In the genomic region with DNA sequence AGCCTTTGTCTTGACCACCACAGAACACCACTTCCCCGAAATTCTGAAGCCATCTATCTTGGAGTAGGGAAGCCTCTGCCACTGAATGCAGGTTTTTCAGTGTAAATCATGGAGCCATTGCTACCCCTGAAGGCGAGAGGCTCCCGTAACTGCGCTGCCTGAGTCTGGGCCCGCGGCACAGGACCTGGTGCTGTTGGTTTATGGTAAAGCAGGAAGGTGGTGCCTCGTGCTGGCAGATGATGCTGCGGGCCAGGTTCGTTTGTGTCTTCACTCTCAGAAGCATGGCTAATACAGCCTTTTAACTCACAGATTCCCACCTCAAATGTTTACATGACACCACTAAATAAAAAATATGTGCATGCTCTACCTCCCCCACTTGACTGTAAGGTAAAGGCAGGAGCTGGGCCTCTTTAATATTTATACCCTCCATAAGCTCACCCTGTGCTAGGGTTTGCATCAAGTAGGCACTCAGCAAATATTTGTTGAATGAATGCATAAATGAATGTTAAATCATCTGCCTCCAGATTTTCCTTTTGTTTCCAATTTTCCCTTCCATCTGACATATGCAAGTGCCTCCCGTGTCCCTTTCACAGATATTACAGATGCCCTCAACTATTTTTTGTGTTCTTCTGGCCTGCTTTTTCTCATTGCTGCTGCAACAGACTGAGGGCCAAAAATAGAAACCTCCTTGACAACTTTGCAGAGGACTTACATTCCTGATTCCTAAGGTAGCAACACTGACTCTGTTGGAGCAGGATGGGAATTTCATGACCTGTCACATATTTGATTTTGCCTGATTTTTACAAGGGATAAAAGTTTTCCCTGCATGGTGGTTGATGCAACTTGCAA, we compare ENCODE assay signal across 17 cellular contexts.
"Had no signal": no experiment of that assay in that cellular context is flagged by ENCODE, and none has a peak within 500 bp of the region (broad histone marks: within the 10 kb centered on the region; RNA-seq: fewer than 3 reads in every experiment).

No MANE protein-coding gene starts in this region.

- DNase-seq: activated CD8-positive, alpha-beta memory T cell treated with anti-CD3 and anti-CD28 coated beads, Interleukin-2, amount 50 U/mL, for 4 hours; activated CD8-positive, alpha-beta T cell treated with anti-CD3 and anti-CD28 coated beads for 36 hours; activated T-cell treated with anti-CD3 and anti-CD28 coated beads, Interleukin-2, amount 50 U/mL, for 72 hours; central memory CD4-positive, alpha-beta T cell; effector memory CD8-positive, alpha-beta T cell; mucosa of descending colon; naive thymus-derived CD8-positive, alpha-beta T cell; nucleus accumbens; sigmoid colon; stimulated activated CD4-positive, alpha-beta T cell treated with anti-CD3 and anti-CD28 coated beads, Interleukin-4, amount 100 ng/mL, for 1 hour; stimulated activated CD8-positive, alpha-beta memory T cell treated with anti-CD3 and anti-CD28 coated beads, Interleukin-4, amount 100 ng/mL, for 48 hours; stimulated activated naive CD8-positive, alpha-beta T cell treated with anti-CD3 and anti-CD28 coated beads, Interleukin-15, Interleukin-2, amounts not matched to agents 100 U/mL and 50 U/mL, for 24 hours; T-cell; T1000 had no signal

- H3K4me1 ChIP-seq: prostate gland had no signal

- H3K27me3 Mint-ChIP-seq: activated CD8-positive, alpha-beta T cell treated with anti-CD3 and anti-CD28 coated beads for 36 hours; effector memory CD8-positive, alpha-beta T cell; naive thymus-derived CD8-positive, alpha-beta T cell; T-cell had no signal

- H3K4me3 ChIP-seq: ascending aorta, mucosa of descending colon, prostate gland, sigmoid colon had no signal

- H3K27ac Mint-ChIP-seq: activated CD8-positive, alpha-beta T cell treated with anti-CD3 and anti-CD28 coated beads for 36 hours; activated T-cell treated with anti-CD3 and anti-CD28 coated beads, Interleukin-2, amount 50 U/mL, for 72 hours; effector memory CD8-positive, alpha-beta T cell had no signal

- H3K27me3 ChIP-seq: ascending aorta, sigmoid colon had no signal

- H3K9me3 Mint-ChIP-seq: activated CD8-positive, alpha-beta T cell treated with anti-CD3 and anti-CD28 coated beads for 36 hours; effector memory CD8-positive, alpha-beta T cell; naive thymus-derived CD8-positive, alpha-beta T cell; T-cell had no signal

- H3K9me3 ChIP-seq: ascending aorta, mucosa of descending colon, prostate gland, sigmoid colon had no signal

- H3K36me3 Mint-ChIP-seq: naive thymus-derived CD8-positive, alpha-beta T cell; T-cell had no signal

- H3K36me3 ChIP-seq: ascending aorta, prostate gland, sigmoid colon had no signal

- H3K27ac ChIP-seq: epithelial cell of prostate, prostate gland had no signal

- H3K4me3 Mint-ChIP-seq: activated CD8-positive, alpha-beta T cell treated with anti-CD3 and anti-CD28 coated beads for 36 hours; activated T-cell treated with anti-CD3 and anti-CD28 coated beads, Interleukin-2, amount 50 U/mL, for 72 hours; effector memory CD8-positive, alpha-beta T cell; naive thymus-derived CD8-positive, alpha-beta T cell; T-cell had no signal

- ATAC-seq: activated CD8-positive, alpha-beta T cell treated with anti-CD3 and anti-CD28 coated beads for 36 hours; activated T-cell treated with anti-CD3 and anti-CD28 coated beads, Interleukin-2, amount 50 U/mL, for 72 hours; effector memory CD8-positive, alpha-beta T cell; mucosa of descending colon; naive thymus-derived CD8-positive, alpha-beta T cell; stimulated activated naive CD8-positive, alpha-beta T cell treated with anti-CD3 and anti-CD28 coated beads, Interleukin-15, Interleukin-2, amounts not matched to agents 100 U/mL and 50 U/mL, for 24 hours; T-cell had no signal
